ENCODE assay signal across 26 cellular contexts in the genomic region with DNA sequence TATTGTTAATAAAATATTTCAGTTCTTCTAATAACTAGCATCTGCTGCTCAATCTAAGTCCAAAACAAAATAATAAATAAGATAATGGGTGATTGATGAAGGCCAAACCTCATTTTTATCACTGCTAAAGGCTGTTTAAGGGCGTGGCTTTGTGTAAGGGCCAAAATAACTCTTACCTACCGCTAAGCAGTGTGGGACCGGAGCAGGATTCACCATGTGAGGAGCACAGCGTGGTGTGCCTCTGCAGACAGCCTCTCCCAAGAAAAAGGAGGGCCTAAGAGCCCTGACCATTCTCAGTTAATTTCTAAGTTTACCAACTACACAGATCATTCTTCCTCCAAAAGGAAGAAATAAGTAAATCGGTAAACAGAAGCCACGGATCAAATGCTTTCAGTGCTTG.
"Had no signal": no experiment of that assay in that cellular context is flagged by ENCODE, and none has a peak within 500 bp of the region (broad histone marks: within the 10 kb centered on the region; RNA-seq: fewer than 3 reads in every experiment).

No MANE protein-coding gene starts in this region.

- H3K36me3 ChIP-seq: esophagus muscularis mucosa, gastroesophageal sphincter, heart left ventricle, left lung, prostate gland, right atrium auricular region, sigmoid colon, stomach, tibial artery had no signal

- FAIRE-seq: endothelial cell of umbilical vein had no signal

- H3K79me2 ChIP-seq: hepatocyte had no signal

- H3K4me1 ChIP-seq: gastroesophageal sphincter, heart left ventricle, left lung, prostate gland, right atrium auricular region, stomach, testis, tibial artery had no signal

- H3K27me3 ChIP-seq: esophagus muscularis mucosa, foreskin keratinocyte, gastroesophageal sphincter, heart left ventricle, hepatocyte, left lung, right atrium auricular region, sigmoid colon, stomach, testis, tibial artery had no signal

- H3K4me2 ChIP-seq: hepatocyte had no signal

- H2AFZ ChIP-seq: hepatocyte had no signal

- H3K4me3 ChIP-seq: coronary artery, esophagus muscularis mucosa, gastroesophageal sphincter, heart left ventricle, hepatocyte, left lung, prostate gland, right atrium auricular region, sigmoid colon, stomach, testis, tibial artery had no signal

- H3K9me3 ChIP-seq: esophagus muscularis mucosa, gastroesophageal sphincter, heart left ventricle, left lung, prostate gland, right atrium auricular region, sigmoid colon, stomach, testis, tibial artery had no signal

- H3K27ac ChIP-seq: coronary artery, esophagus muscularis mucosa, foreskin keratinocyte, gastroesophageal sphincter, hepatocyte, left lung, prostate gland, right atrium auricular region, stomach, testis, tibial artery had no signal

- DNase-seq: dermis blood vessel endothelial cell; effector memory CD4-positive, alpha-beta T cell; foreskin keratinocyte; heart left ventricle; left cardiac atrium; left lung; mesenchymal stem cell; midbrain; naive thymus-derived CD4-positive, alpha-beta T cell; nucleus accumbens; sigmoid colon; stimulated activated CD4-positive, alpha-beta T cell treated with anti-CD3 and anti-CD28 coated beads, Interleukin-2, amount 100 ng/mL, for 24 hours; stimulated activated CD4-positive, alpha-beta T cell treated with anti-CD3 and anti-CD28 coated beads, Interleukin-4, amount 100 ng/mL, for 24 hours; stimulated activated naive CD4-positive, alpha-beta T cell treated with Interleukin-2 at 50 U/mL for 16 hours; stomach; substantia nigra; testis; tibial artery had no signal

- ATAC-seq: foreskin keratinocyte; gastroesophageal sphincter; heart left ventricle; left cardiac atrium; left lung; naive thymus-derived CD4-positive, alpha-beta T cell; stimulated activated effector memory CD8-positive, alpha-beta T cell treated with anti-CD3 and anti-CD28 coated beads, Interleukin-12 subunit alpha, Interleukin-12 subunit beta, amount 100 ng/mL, for 72 hours had no signal
